1 cellular context compared by ENCODE assay signal in the genomic region with DNA sequence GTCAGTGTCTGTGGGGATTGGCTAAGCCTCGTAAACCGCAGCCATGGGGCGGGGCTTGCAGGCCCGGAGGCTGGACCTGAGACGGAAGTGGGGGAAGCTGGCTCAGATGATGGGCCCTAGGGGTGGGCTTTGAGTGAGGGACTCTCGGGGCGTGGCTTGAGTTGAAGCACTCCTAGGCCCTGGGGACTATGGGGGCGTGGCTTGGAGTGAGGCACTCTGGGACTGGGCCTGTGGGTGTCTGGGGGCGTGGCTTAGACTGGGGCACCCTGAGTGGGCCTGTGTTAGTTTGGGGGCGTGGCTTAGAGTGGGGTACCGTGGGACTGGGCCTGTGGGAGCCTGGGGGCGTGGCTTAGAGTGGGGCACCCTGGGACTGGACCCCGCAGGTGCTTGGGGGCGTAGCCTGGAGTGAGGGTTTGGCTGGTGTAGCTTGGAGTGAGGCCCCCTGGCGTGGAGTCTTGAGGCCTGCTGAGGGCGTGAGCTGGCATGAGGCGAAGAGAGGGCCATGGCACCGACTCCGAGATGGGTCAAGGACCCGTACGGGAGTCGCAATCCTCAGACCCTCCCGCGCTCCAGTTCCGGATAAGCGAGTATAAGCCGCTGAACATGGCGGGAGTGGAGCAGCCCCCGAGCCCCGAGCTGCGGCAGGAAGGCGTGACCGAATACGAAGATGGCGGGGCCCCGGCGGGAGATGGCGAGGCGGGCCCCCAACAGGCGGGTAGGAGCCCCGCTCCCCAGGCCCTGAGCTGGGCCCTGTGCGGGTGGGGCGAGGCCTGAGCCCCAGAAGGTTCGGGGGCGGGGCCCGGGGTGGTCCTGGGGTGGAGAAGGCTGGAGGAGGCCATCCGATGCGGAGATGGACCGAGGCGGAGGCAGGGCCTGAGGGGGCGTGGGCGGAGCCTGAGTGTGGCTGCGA.
TF ChIP-seq lines count a peak whose summit lies in the region.

No MANE protein-coding gene starts in this region.

TF ChIP-seq in HEK293, 187 proteins besides CTCF, POLR2A, EP300 and RAD21 (continued from another document and continues in another):
- TF ChIP-seq, protein P1, sequence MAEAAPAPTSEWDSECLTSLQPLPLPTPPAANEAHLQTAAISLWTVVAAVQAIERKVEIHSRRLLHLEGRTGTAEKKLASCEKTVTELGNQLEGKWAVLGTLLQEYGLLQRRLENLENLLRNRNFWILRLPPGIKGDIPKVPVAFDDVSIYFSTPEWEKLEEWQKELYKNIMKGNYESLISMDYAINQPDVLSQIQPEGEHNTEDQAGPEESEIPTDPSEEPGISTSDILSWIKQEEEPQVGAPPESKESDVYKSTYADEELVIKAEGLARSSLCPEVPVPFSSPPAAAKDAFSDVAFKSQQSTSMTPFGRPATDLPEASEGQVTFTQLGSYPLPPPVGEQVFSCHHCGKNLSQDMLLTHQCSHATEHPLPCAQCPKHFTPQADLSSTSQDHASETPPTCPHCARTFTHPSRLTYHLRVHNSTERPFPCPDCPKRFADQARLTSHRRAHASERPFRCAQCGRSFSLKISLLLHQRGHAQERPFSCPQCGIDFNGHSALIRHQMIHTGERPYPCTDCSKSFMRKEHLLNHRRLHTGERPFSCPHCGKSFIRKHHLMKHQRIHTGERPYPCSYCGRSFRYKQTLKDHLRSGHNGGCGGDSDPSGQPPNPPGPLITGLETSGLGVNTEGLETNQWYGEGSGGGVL (tag by site-specific recombination; IDR thresholded peaks at IDR 0.05) = 0 out of 2 replicates have a peak, but pooled peaks have one; percentile 7
- TF ChIP-seq, protein P2, sequence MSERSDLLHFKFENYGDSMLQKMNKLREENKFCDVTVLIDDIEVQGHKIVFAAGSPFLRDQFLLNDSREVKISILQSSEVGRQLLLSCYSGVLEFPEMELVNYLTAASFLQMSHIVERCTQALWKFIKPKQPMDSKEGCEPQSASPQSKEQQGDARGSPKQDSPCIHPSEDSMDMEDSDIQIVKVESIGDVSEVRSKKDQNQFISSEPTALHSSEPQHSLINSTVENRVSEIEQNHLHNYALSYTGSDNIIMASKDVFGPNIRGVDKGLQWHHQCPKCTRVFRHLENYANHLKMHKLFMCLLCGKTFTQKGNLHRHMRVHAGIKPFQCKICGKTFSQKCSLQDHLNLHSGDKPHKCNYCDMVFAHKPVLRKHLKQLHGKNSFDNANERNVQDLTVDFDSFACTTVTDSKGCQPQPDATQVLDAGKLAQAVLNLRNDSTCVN (tag by site-specific recombination; optimal IDR thresholded peaks at IDR 0.05) = peak; percentile 24
- TF ChIP-seq, protein P3, sequence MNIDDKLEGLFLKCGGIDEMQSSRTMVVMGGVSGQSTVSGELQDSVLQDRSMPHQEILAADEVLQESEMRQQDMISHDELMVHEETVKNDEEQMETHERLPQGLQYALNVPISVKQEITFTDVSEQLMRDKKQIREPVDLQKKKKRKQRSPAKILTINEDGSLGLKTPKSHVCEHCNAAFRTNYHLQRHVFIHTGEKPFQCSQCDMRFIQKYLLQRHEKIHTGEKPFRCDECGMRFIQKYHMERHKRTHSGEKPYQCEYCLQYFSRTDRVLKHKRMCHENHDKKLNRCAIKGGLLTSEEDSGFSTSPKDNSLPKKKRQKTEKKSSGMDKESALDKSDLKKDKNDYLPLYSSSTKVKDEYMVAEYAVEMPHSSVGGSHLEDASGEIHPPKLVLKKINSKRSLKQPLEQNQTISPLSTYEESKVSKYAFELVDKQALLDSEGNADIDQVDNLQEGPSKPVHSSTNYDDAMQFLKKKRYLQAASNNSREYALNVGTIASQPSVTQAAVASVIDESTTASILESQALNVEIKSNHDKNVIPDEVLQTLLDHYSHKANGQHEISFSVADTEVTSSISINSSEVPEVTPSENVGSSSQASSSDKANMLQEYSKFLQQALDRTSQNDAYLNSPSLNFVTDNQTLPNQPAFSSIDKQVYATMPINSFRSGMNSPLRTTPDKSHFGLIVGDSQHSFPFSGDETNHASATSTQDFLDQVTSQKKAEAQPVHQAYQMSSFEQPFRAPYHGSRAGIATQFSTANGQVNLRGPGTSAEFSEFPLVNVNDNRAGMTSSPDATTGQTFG (tag by site-specific recombination; IDR thresholded peaks at IDR 0.05; ENCODE audit: borderline replicate concordance) = no peak
- TF ChIP-seq ZNF707 (tag by site-specific recombination; IDR thresholded peaks at IDR 0.05) = no peak
- no peak for TF ChIP-seq ZNF138 (tag by site-specific recombination; IDR thresholded peaks at IDR 0.05; ENCODE audit: borderline replicate concordance)
- no peak for TF ChIP-seq ZNF184 (tag by site-specific recombination; IDR thresholded peaks at IDR 0.05)
- TF ChIP-seq ZNF121 (tag by site-specific recombination; IDR thresholded peaks at IDR 0.05) = peak; percentile 88; the same call in 1 of the 2 replicates
- peak; percentile 32 for TF ChIP-seq KLF1 (tag by site-specific recombination; IDR thresholded peaks at IDR 0.05)
- no peak for TF ChIP-seq ZNF664 (tag by site-specific recombination; IDR thresholded peaks at IDR 0.05)
- TF ChIP-seq, protein P4, sequence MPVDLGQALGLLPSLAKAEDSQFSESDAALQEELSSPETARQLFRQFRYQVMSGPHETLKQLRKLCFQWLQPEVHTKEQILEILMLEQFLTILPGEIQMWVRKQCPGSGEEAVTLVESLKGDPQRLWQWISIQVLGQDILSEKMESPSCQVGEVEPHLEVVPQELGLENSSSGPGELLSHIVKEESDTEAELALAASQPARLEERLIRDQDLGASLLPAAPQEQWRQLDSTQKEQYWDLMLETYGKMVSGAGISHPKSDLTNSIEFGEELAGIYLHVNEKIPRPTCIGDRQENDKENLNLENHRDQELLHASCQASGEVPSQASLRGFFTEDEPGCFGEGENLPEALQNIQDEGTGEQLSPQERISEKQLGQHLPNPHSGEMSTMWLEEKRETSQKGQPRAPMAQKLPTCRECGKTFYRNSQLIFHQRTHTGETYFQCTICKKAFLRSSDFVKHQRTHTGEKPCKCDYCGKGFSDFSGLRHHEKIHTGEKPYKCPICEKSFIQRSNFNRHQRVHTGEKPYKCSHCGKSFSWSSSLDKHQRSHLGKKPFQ (tag by site-specific recombination; IDR thresholded peaks at IDR 0.05) = no peak
- TF ChIP-seq, protein P5, sequence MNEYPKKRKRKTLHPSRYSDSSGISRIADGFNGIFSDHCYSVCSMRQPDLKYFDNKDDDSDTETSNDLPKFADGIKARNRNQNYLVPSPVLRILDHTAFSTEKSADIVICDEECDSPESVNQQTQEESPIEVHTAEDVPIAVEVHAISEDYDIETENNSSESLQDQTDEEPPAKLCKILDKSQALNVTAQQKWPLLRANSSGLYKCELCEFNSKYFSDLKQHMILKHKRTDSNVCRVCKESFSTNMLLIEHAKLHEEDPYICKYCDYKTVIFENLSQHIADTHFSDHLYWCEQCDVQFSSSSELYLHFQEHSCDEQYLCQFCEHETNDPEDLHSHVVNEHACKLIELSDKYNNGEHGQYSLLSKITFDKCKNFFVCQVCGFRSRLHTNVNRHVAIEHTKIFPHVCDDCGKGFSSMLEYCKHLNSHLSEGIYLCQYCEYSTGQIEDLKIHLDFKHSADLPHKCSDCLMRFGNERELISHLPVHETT (tag by site-specific recombination; IDR thresholded peaks at IDR 0.05) = no peak
- TF ChIP-seq, protein P6, sequence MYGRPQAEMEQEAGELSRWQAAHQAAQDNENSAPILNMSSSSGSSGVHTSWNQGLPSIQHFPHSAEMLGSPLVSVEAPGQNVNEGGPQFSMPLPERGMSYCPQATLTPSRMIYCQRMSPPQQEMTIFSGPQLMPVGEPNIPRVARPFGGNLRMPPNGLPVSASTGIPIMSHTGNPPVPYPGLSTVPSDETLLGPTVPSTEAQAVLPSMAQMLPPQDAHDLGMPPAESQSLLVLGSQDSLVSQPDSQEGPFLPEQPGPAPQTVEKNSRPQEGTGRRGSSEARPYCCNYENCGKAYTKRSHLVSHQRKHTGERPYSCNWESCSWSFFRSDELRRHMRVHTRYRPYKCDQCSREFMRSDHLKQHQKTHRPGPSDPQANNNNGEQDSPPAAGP (tag by site-specific recombination; IDR thresholded peaks at IDR 0.05) = 0 out of 2 replicates have a peak, but pooled peaks have one; percentile 13
- TF ChIP-seq ZNF202 (tag by site-specific recombination; IDR thresholded peaks at IDR 0.05; ENCODE audit: borderline replicate concordance) = no peak
- TF ChIP-seq ZNF433 (tag by site-specific recombination; IDR thresholded peaks at IDR 0.05; ENCODE audit: low read depth) = no peak
- TF ChIP-seq ZFP3 (tag by site-specific recombination; IDR thresholded peaks at IDR 0.05; ENCODE audit: low read depth) = 0 out of 2 replicates have a peak, but pooled peaks have one; percentile 34
- no peak for TF ChIP-seq ZNF624 (tag by site-specific recombination; IDR thresholded peaks at IDR 0.05)
- TF ChIP-seq RBAK (tag by site-specific recombination; IDR thresholded peaks at IDR 0.05) = no peak
- TF ChIP-seq ZIC2 (tag by site-specific recombination; IDR thresholded peaks at IDR 0.05) = peak; percentile 70
- TF ChIP-seq MEIS1 (CRISPR knock-in tag; IDR thresholded peaks at IDR 0.05; ENCODE audit: borderline replicate concordance) = no peak
- TF ChIP-seq KLF9 (tag by site-specific recombination; IDR thresholded peaks at IDR 0.05; ENCODE audit: low read depth) = peak; percentile 88
- no peak for TF ChIP-seq ZNF16 (tag by site-specific recombination; IDR thresholded peaks at IDR 0.05; ENCODE audit: low read depth)
- no peak for TF ChIP-seq IKZF3 (tag by site-specific recombination; IDR thresholded peaks at IDR 0.05)
- TF ChIP-seq ZNF391 (tag by site-specific recombination; IDR thresholded peaks at IDR 0.05; ENCODE audit: borderline replicate concordance, low read depth) = no peak
- 0 out of 2 replicates have a peak, but pooled peaks have one; percentile 20 for TF ChIP-seq ZNF2 (tag by site-specific recombination; IDR thresholded peaks at IDR 0.05)
- TF ChIP-seq GLIS1 (tag by site-specific recombination; IDR thresholded peaks at IDR 0.05) = peak; percentile 56
- 0 out of 2 replicates have a peak, but pooled peaks have one; percentile 25 for TF ChIP-seq ZEB2 (tag by site-specific recombination; IDR thresholded peaks at IDR 0.05)
- TF ChIP-seq, protein P7, sequence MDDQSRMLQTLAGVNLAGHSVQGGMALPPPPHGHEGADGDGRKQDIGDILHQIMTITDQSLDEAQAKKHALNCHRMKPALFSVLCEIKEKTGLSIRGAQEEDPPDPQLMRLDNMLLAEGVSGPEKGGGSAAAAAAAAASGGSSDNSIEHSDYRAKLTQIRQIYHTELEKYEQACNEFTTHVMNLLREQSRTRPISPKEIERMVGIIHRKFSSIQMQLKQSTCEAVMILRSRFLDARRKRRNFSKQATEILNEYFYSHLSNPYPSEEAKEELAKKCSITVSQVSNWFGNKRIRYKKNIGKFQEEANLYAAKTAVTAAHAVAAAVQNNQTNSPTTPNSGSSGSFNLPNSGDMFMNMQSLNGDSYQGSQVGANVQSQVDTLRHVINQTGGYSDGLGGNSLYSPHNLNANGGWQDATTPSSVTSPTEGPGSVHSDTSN (CRISPR knock-in tag; IDR thresholded peaks at IDR 0.05) = peak; percentile 61; the same call in 1 of the 2 replicates
- TF ChIP-seq, protein P8, sequence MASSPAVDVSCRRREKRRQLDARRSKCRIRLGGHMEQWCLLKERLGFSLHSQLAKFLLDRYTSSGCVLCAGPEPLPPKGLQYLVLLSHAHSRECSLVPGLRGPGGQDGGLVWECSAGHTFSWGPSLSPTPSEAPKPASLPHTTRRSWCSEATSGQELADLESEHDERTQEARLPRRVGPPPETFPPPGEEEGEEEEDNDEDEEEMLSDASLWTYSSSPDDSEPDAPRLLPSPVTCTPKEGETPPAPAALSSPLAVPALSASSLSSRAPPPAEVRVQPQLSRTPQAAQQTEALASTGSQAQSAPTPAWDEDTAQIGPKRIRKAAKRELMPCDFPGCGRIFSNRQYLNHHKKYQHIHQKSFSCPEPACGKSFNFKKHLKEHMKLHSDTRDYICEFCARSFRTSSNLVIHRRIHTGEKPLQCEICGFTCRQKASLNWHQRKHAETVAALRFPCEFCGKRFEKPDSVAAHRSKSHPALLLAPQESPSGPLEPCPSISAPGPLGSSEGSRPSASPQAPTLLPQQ (tag by site-specific recombination; IDR thresholded peaks at IDR 0.05) = 0 out of 2 replicates have a peak, but pooled peaks have one; percentile 33
- TF ChIP-seq KLF16 (tag by site-specific recombination; IDR thresholded peaks at IDR 0.05) = peak; percentile 76
- TF ChIP-seq HOXC10 (CRISPR knock-in tag; IDR thresholded peaks at IDR 0.05) = no peak
- no peak for TF ChIP-seq ZBTB17 (tag by site-specific recombination; IDR thresholded peaks at IDR 0.05)
- TF ChIP-seq SP7 (tag by site-specific recombination; IDR thresholded peaks at IDR 0.05) = no peak
- peak; percentile 64 for TF ChIP-seq ZFHX2 (tag by site-specific recombination; conservative IDR thresholded peaks at IDR 0.05)
- TF ChIP-seq ZNF404 (tag by site-specific recombination; IDR thresholded peaks at IDR 0.05) = no peak
- TF ChIP-seq ZNF292 (tag by site-specific recombination; IDR thresholded peaks at IDR 0.05; ENCODE audit: borderline replicate concordance, low read depth) = no peak
- peak; percentile 37; the same call in 1 of the 2 replicates for TF ChIP-seq YY1 (tag by site-specific recombination; IDR thresholded peaks at IDR 0.05)
- TF ChIP-seq, protein P9, sequence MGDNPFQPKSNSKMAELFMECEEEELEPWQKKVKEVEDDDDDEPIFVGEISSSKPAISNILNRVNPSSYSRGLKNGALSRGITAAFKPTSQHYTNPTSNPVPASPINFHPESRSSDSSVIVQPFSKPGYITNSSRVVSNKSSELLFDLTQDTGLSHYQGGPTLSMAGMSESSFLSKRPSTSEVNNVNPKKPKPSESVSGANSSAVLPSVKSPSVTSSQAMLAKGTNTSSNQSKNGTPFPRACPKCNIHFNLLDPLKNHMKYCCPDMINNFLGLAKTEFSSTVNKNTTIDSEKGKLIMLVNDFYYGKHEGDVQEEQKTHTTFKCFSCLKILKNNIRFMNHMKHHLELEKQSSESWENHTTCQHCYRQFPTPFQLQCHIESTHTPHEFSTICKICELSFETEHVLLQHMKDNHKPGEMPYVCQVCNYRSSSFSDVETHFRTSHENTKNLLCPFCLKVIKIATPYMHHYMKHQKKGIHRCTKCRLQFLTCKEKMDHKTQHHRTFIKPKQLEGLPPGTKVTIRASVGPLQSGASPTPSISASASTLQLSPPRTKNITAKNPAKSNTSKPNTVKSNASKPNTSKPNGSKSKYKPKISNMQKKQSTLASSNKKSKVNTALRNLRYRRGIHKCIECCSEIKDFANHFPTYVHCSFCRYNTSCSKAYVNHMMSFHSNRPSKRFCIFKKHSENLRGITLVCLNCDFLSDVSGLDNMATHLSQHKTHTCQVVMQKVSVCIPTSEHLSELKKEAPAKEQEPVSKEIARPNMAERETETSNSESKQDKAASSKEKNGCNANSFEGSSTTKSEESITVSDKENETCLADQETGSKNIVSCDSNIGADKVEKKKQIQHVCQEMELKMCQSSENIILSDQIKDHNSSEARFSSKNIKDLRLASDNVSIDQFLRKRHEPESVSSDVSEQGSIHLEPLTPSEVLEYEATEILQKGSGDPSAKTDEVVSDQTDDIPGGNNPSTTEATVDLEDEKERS (tag by site-specific recombination; IDR thresholded peaks at IDR 0.05) = no peak
- TF ChIP-seq ZNF423 (tag by site-specific recombination; IDR thresholded peaks at IDR 0.05) = no peak
- no peak for TF ChIP-seq ZNF747 (tag by site-specific recombination; IDR thresholded peaks at IDR 0.05)
- TF ChIP-seq ZNF335 (tag by site-specific recombination; conservative IDR thresholded peaks at IDR 0.05) = peak; percentile 83
